Comparison of ENCODE assay signal across 8 cellular contexts in genomic region chr12:31897135-31897534, GRCh38.
A peak's percentile ranks its signal among the peaks of the same experiment; 100 is the strongest.
DNase-seq lines count a peak whose midpoint lies in the region; ATAC-seq and TF ChIP-seq lines count a peak whose summit lies in the region.
"Not testable (repeated sequence)": the region's sequence is repeated elsewhere in the genome, so short reads cannot be mapped to it uniquely, and the experiment has no call there.

No MANE protein-coding gene starts in this region.

- not testable (repeated sequence) for TF ChIP-seq CTCF in Peyer's patch (IDR thresholded peaks at IDR 0.05); heart left ventricle (IDR thresholded peaks at IDR 0.05)

- H3K27ac Mint-ChIP-seq in activated CD8-positive, alpha-beta T cell treated with anti-CD3 and anti-CD28 coated beads, Interleukin-2, amount 10 ng/mL, durations not matched to agents 7 days and 5 days: peak overlapping the region; percentile 94
- peak overlapping the region; percentile 99 for H3K27ac Mint-ChIP-seq in activated naive CD8-positive, alpha-beta T cell
- H3K27ac Mint-ChIP-seq in stimulated activated naive B cell treated with anti-CD40 and anti-IgM and Interleukin-4, amounts not matched to agents 10 μg/mL and 1 μg/mL and 100 μg/mL, for 72 hours: peak overlapping the region; percentile 96

- peak overlapping the region; percentile 5 to 74 (median 51); a peak in 21 of 22 replicates for H3K4me2 ChIP-seq in BLaER1 treated with 17β-estradiol and CSF1 and Interleukin-3, amounts not matched to agents 10 nM and 100 nM

- peak; percentile 9 for ATAC-seq in GM19372 (IDR thresholded peaks at IDR 0.05; ENCODE audit: low read depth, unreplicated experiment)
- ATAC-seq in activated CD8-positive, alpha-beta T cell treated with anti-CD3 and anti-CD28 coated beads, Interleukin-2, amount 10 ng/mL, durations not matched to agents 7 days and 5 days; heart left ventricle: not testable (repeated sequence)
- ATAC-seq in stimulated activated naive B cell treated with anti-CD40 and anti-IgM and Interleukin-4, amounts not matched to agents 10 μg/mL and 1 μg/mL and 100 μg/mL, for 72 hours (replicated peaks): peak; percentile 5 to 8

- not testable (repeated sequence) for H4K20me1 ChIP-seq in BLaER1 treated with 17β-estradiol and CSF1 and Interleukin-3, amounts not matched to agents 10 nM and 100 nM

- peaks cover 55% of the 10 kb centered on the region for H3K4me1 Mint-ChIP-seq in activated CD8-positive, alpha-beta T cell treated with anti-CD3 and anti-CD28 coated beads, Interleukin-2, amount 10 ng/mL, durations not matched to agents 7 days and 5 days (ENCODE audit: low read depth)
- H3K4me1 Mint-ChIP-seq in activated naive CD8-positive, alpha-beta T cell (ENCODE audit: low read depth): peaks cover 50% of the 10 kb centered on the region
- peaks cover 31 to 58% of the 10 kb centered on the region in 2 donors for H3K4me1 Mint-ChIP-seq in stimulated activated naive B cell treated with anti-CD40 and anti-IgM and Interleukin-4, amounts not matched to agents 10 μg/mL and 1 μg/mL and 100 μg/mL, for 72 hours

- peak overlapping the region; percentile 49 to 92 (median 76); a peak in 21 of 22 replicates for H3K9ac ChIP-seq in BLaER1 treated with 17β-estradiol and CSF1 and Interleukin-3, amounts not matched to agents 10 nM and 100 nM
- H3K9ac ChIP-seq in mucosa of rectum (ENCODE audit: low read depth in 1 of 2, low read length in 2 of 2): not testable (repeated sequence)

- H3K36me3 ChIP-seq in BLaER1 treated with 17β-estradiol and CSF1 and Interleukin-3, amounts not matched to agents 10 nM and 100 nM: peaks cover 0 to 38% (median 24%) of the 10 kb centered on the region in 11 experiments; a peak in 16 of 22 replicates
- not testable (repeated sequence) for H3K36me3 ChIP-seq in Peyer's patch; heart left ventricle; mucosa of rectum (ENCODE audit: control insufficient read depth in 2 of 2, insufficient read depth in 2 of 2, low read length in 2 of 2)

- DNase-seq in Peyer's patch; activated CD8-positive, alpha-beta T cell treated with anti-CD3 and anti-CD28 coated beads, Interleukin-2, amount 10 ng/mL, durations not matched to agents 7 days and 5 days; heart left ventricle; stimulated activated naive B cell treated with anti-CD40 and anti-IgM and Interleukin-4, amounts not matched to agents 10 μg/mL and 1 μg/mL and 100 μg/mL, for 72 hours: not testable (repeated sequence)

- POLR2A ChIA-PET in activated CD8-positive, alpha-beta T cell treated with anti-CD3 and anti-CD28 coated beads, Interleukin-2, amount 10 ng/mL, durations not matched to agents 7 days and 5 days (lab: Charles Lee): interaction anchor here (0.9 to 3.2 kb wide), 2 partner anchors 63 to 168 kb away, joined by 4 to 29 read pairs; partner anchors contain the start of genes AMN1 and RESF1

- intact Hi-C loops in heart left ventricle (cut with DNase I): not testable (repeated sequence)

- H3K27me3 ChIP-seq in BLaER1 treated with 17β-estradiol and CSF1 and Interleukin-3, amounts not matched to agents 10 nM and 100 nM; Peyer's patch; heart left ventricle; mucosa of rectum (ENCODE audit: control insufficient read depth in 2 of 2, insufficient read depth in 2 of 2, low read length in 2 of 2): not testable (repeated sequence)

- peaks cover 95 to 100% (median 99%) of the 10 kb centered on the region in 11 experiments for H3K9me3 ChIP-seq in BLaER1 treated with 17β-estradiol and CSF1 and Interleukin-3, amounts not matched to agents 10 nM and 100 nM (replicated peaks in 1 of 11)
- peaks cover 0 to 39% (median 0%) of the 10 kb centered on the region in 4 donors for H3K9me3 ChIP-seq in Peyer's patch
- peaks cover 0 to 21% (median 0%) of the 10 kb centered on the region in 12 donors for H3K9me3 ChIP-seq in heart left ventricle
- not testable (repeated sequence) for H3K9me3 ChIP-seq in mucosa of rectum (ENCODE audit: control insufficient read depth in 2 of 2, low read length in 2 of 2)

- 82 to 95% (median 86%) methylated on average over 8 of the region's 8 CpGs for WGBS in heart left ventricle, 4 donors

- peaks cover 43% of the 10 kb centered on the region for H3K9me3 Mint-ChIP-seq in activated CD8-positive, alpha-beta T cell treated with anti-CD3 and anti-CD28 coated beads, Interleukin-2, amount 10 ng/mL, durations not matched to agents 7 days and 5 days (ENCODE audit: insufficient read depth)
- not testable (repeated sequence) for H3K9me3 Mint-ChIP-seq in activated naive CD8-positive, alpha-beta T cell (ENCODE audit: low read depth)
- peaks cover 29 to 31% of the 10 kb centered on the region in 2 donors for H3K9me3 Mint-ChIP-seq in stimulated activated naive B cell treated with anti-CD40 and anti-IgM and Interleukin-4, amounts not matched to agents 10 μg/mL and 1 μg/mL and 100 μg/mL, for 72 hours

- TF ChIP-seq POLR2A in Peyer's patch (IDR thresholded peaks at IDR 0.05); heart left ventricle (IDR thresholded peaks at IDR 0.05): not testable (repeated sequence)

- H3K27me3 Mint-ChIP-seq in activated CD8-positive, alpha-beta T cell treated with anti-CD3 and anti-CD28 coated beads, Interleukin-2, amount 10 ng/mL, durations not matched to agents 7 days and 5 days (ENCODE audit: low read depth); activated naive CD8-positive, alpha-beta T cell; stimulated activated naive B cell treated with anti-CD40 and anti-IgM and Interleukin-4, amounts not matched to agents 10 μg/mL and 1 μg/mL and 100 μg/mL, for 72 hours: not testable (repeated sequence)

- H3K4me3 Mint-ChIP-seq in activated CD8-positive, alpha-beta T cell treated with anti-CD3 and anti-CD28 coated beads, Interleukin-2, amount 10 ng/mL, durations not matched to agents 7 days and 5 days: peak overlapping the region; percentile 56
- peak overlapping the region; percentile 79 for H3K4me3 Mint-ChIP-seq in activated naive CD8-positive, alpha-beta T cell
- H3K4me3 Mint-ChIP-seq in stimulated activated naive B cell treated with anti-CD40 and anti-IgM and Interleukin-4, amounts not matched to agents 10 μg/mL and 1 μg/mL and 100 μg/mL, for 72 hours: peak overlapping the region; percentile 71 to 78

- H3K4me3 ChIP-seq in BLaER1 treated with 17β-estradiol and CSF1 and Interleukin-3, amounts not matched to agents 10 nM and 100 nM: peak overlapping the region in 9 of 10 experiments; percentile 29 to 55 (median 44); a peak in 13 of 20 replicates
- H3K4me3 ChIP-seq in Peyer's patch; heart left ventricle; mucosa of rectum (ENCODE audit: low read length in 2 of 2): not testable (repeated sequence)

- peak overlapping the region; percentile 72 to 100 (median 96); a peak in 21 of 22 replicates for H3K27ac ChIP-seq in BLaER1 treated with 17β-estradiol and CSF1 and Interleukin-3, amounts not matched to agents 10 nM and 100 nM
- H3K27ac ChIP-seq in Peyer's patch: peak overlapping the region; percentile 74 to 89 (median 80)
- H3K27ac ChIP-seq in heart left ventricle: peak overlapping the region in 8 of 12 donors; percentile 17 to 94 (median 40)
- H3K27ac ChIP-seq in mucosa of rectum (ENCODE audit: low read depth in 2 of 2, low read length in 2 of 2): peak overlapping the region; percentile 66 to 70

- CTCF ChIA-PET in activated CD8-positive, alpha-beta T cell treated with anti-CD3 and anti-CD28 coated beads, Interleukin-2, amount 10 ng/mL, durations not matched to agents 7 days and 5 days (lab: Charles Lee): interaction anchor here (2.3 kb wide), 1 partner anchor 17 kb away, joined by 6 read pairs; no protein-coding TSS in a partner anchor

- H3K4me1 ChIP-seq in BLaER1 treated with 17β-estradiol and CSF1 and Interleukin-3, amounts not matched to agents 10 nM and 100 nM: peaks cover 25 to 35% (median 28%) of the 10 kb centered on the region in 10 experiments
- not testable (repeated sequence) for H3K4me1 ChIP-seq in Peyer's patch; mucosa of rectum (ENCODE audit: control insufficient read depth in 2 of 2, insufficient read depth in 2 of 2, low read length in 2 of 2)
- H3K4me1 ChIP-seq in heart left ventricle: peaks cover 0 to 38% (median 9%) of the 10 kb centered on the region in 12 donors

- H3K36me3 Mint-ChIP-seq in activated CD8-positive, alpha-beta T cell treated with anti-CD3 and anti-CD28 coated beads, Interleukin-2, amount 10 ng/mL, durations not matched to agents 7 days and 5 days (ENCODE audit: low read depth): peaks cover 70% of the 10 kb centered on the region
- H3K36me3 Mint-ChIP-seq in activated naive CD8-positive, alpha-beta T cell: peaks cover 30% of the 10 kb centered on the region
- peaks cover 39 to 54% of the 10 kb centered on the region in 2 donors for H3K36me3 Mint-ChIP-seq in stimulated activated naive B cell treated with anti-CD40 and anti-IgM and Interleukin-4, amounts not matched to agents 10 μg/mL and 1 μg/mL and 100 μg/mL, for 72 hours

Comparison
In these comparisons a context has a peak if more than half of its experiments do, and no peak if none do; other contexts are left out.
1. H3K27ac ChIP-seq: peak in every context shown above with its lines; median percentile 96 in BLaER1 treated with 17β-estradiol and CSF1 and Interleukin-3, amounts not matched to agents 10 nM and 100 nM; 80 in Peyer's patch; 68 in mucosa of rectum; 40 in heart left ventricle.